In genomic region chr5:10867408-10868303, GRCh38 we compare ENCODE assay signal across 21 cellular contexts.
DNase-seq lines count a peak whose midpoint lies in the region; ATAC-seq and TF ChIP-seq lines count a peak whose summit lies in the region.
"Had no signal": no experiment of that assay in that cellular context is flagged by ENCODE, and none has a peak within 500 bp of the region (broad histone marks: within the 10 kb centered on the region; RNA-seq: fewer than 3 reads in every experiment).

No MANE protein-coding gene starts in this region.

- no peaks in the 10 kb centered on the region for H3K36me3 Mint-ChIP-seq in activated naive CD8-positive, alpha-beta T cell treated with anti-CD3 and anti-CD28 coated beads, Interleukin-2, amount 50 U/mL, for 24 hours (ENCODE audit: low read depth)
- H3K36me3 Mint-ChIP-seq: CD14-positive monocyte; CD8-positive, alpha-beta memory T cell had no signal

- H2BK12ac ChIP-seq in neuronal stem cell (ENCODE audit: low read length): no peak overlapping the region

- no peak overlapping the region for H2AFZ ChIP-seq in neuronal stem cell (ENCODE audit: low read length)

- H4K91ac ChIP-seq in neuronal stem cell (ENCODE audit: low read depth, low read length, poor library complexity): no peak overlapping the region

- no peak overlapping the region for H3K9ac ChIP-seq in neuronal stem cell (ENCODE audit: low read depth, low read length, poor library complexity)
- H3K9ac ChIP-seq: BLaER1 treated with 17β-estradiol and CSF1 and Interleukin-3, amounts not matched to agents 10 nM and 100 nM had no signal

- H3K23ac ChIP-seq in neuronal stem cell (ENCODE audit: low read depth, low read length, poor library complexity): no peak overlapping the region

- no peak overlapping the region for H2BK5ac ChIP-seq in neuronal stem cell (ENCODE audit: low read length)

- no peak for TF ChIP-seq CTCF in left lung (IDR thresholded peaks at IDR 0.05)
- no peak for TF ChIP-seq CTCF in lower lobe of right lung (IDR thresholded peaks at IDR 0.05)

- H3K36me3 ChIP-seq in left lung: no peaks in the 10 kb centered on the region
- H3K36me3 ChIP-seq in lower lobe of right lung: no peaks in the 10 kb centered on the region
- H3K36me3 ChIP-seq in neuronal stem cell (replicated peaks in 1 of 2; ENCODE audit: control insufficient read depth in 2 of 2, insufficient read depth in 2 of 2, low read length in 2 of 2): no peaks in the 10 kb centered on the region
- H3K36me3 ChIP-seq: BE2C; BLaER1 treated with 17β-estradiol and CSF1 and Interleukin-3, amounts not matched to agents 10 nM and 100 nM; HAP-1 had no signal

- intact Hi-C loops in left lung (cut with DNase I) (no loop called here), lower lobe of right lung (cut with DNase I) (no loop called here), posterior vena cava (cut with DNase I) (no loop called here)

- no peak overlapping the region for H3K4me2 ChIP-seq in neuronal stem cell (ENCODE audit: insufficient read depth, low read length, poor library complexity, severe bottlenecking)
- H3K4me2 ChIP-seq: A549 had no signal

- no peak overlapping the region for H3K14ac ChIP-seq in neuronal stem cell (ENCODE audit: low read length)

- no peaks in the 10 kb centered on the region for H3K79me1 ChIP-seq in neuronal stem cell (ENCODE audit: low read depth, low read length)

- H3K27me3 Mint-ChIP-seq in activated naive CD8-positive, alpha-beta T cell treated with anti-CD3 and anti-CD28 coated beads, Interleukin-2, amount 50 U/mL, for 24 hours: peaks cover 8% of the 10 kb centered on the region

- DNase-seq in left lung: no peak
- no peak for DNase-seq in lower lobe of right lung
- DNase-seq in neuronal stem cell (ENCODE audit: low spot score): no peak
- no peak for DNase-seq in posterior vena cava (ENCODE audit: low spot score)
- no peak for DNase-seq in activated naive CD8-positive, alpha-beta T cell treated with anti-CD3 and anti-CD28 coated beads, Interleukin-2, amount 50 U/mL, for 24 hours
- DNase-seq in DMS 273 treated with DMSO at 0.1 percent for 48 hours (lab: John Stamatoyannopoulos, UW): no peak
- DNase-seq: 8988T; ACHN; AML-193; BE2C; CD4-positive, alpha-beta T cell; CD8-positive, alpha-beta memory T cell; DMS53; DMS79 treated with DMSO at 0.1 percent for 48 hours; GF-D8; GOT3; HFFc6 had no signal

- H2BK120ac ChIP-seq in neuronal stem cell (ENCODE audit: low read depth, low read length): no peak overlapping the region

- peak overlapping the region; percentile 67 for H3K18ac ChIP-seq in neuronal stem cell (ENCODE audit: low read length)

- H3K9me3 ChIP-seq in left lung (no peaks in the 10 kb centered on the region), lower lobe of right lung (no peaks in the 10 kb centered on the region), neuronal stem cell (replicated peaks in 1 of 2; ENCODE audit: control insufficient read depth in 2 of 2, insufficient read depth in 1 of 2, low read depth in 1 of 2, low read length in 2 of 2) (no peaks in the 10 kb centered on the region)
- H3K9me3 ChIP-seq: A549; BE2C; BLaER1 treated with 17β-estradiol and CSF1 and Interleukin-3, amounts not matched to agents 10 nM and 100 nM; HAP-1 had no signal

- no peaks in the 10 kb centered on the region for H3K9me3 Mint-ChIP-seq in activated naive CD8-positive, alpha-beta T cell treated with anti-CD3 and anti-CD28 coated beads, Interleukin-2, amount 50 U/mL, for 24 hours
- H3K9me3 Mint-ChIP-seq: CD4-positive, alpha-beta T cell; CD8-positive, alpha-beta memory T cell; HFFc6 had no signal

- H2AK5ac ChIP-seq in neuronal stem cell (ENCODE audit: low read depth, low read length): peak overlapping the region; percentile 66

- no peak overlapping the region for H4K8ac ChIP-seq in neuronal stem cell (ENCODE audit: low read depth, low read length)

- H3K4me3 Mint-ChIP-seq in activated naive CD8-positive, alpha-beta T cell treated with anti-CD3 and anti-CD28 coated beads, Interleukin-2, amount 50 U/mL, for 24 hours: no peak overlapping the region
- H3K4me3 Mint-ChIP-seq: CD14-positive monocyte; CD4-positive, alpha-beta T cell; CD8-positive, alpha-beta memory T cell; HFFc6 had no signal

- no peaks in the 10 kb centered on the region for H3K4me1 ChIP-seq in left lung
- H3K4me1 ChIP-seq in lower lobe of right lung: no peaks in the 10 kb centered on the region
- no peaks in the 10 kb centered on the region for H3K4me1 ChIP-seq in neuronal stem cell (ENCODE audit: control insufficient read depth in 2 of 2, insufficient read depth in 1 of 2, low read depth in 1 of 2, low read length in 2 of 2)
- H3K4me1 ChIP-seq: A549, BE2C, HAP-1 had no signal

- peak; percentile 78 for ATAC-seq in left lung
- peak; percentile 79 to 81 for ATAC-seq in lower lobe of right lung
- ATAC-seq in activated naive CD8-positive, alpha-beta T cell treated with anti-CD3 and anti-CD28 coated beads, Interleukin-2, amount 50 U/mL, for 24 hours: no peak

- no peak overlapping the region for H3K4ac ChIP-seq in neuronal stem cell (ENCODE audit: low read length)

- H3K4me3 ChIP-seq in left lung (no peak overlapping the region), lower lobe of right lung (no peak overlapping the region), neuronal stem cell (ENCODE audit: low read length in 2 of 2) (no peak overlapping the region)
- H3K4me3 ChIP-seq: A549; BLaER1 treated with 17β-estradiol and CSF1 and Interleukin-3, amounts not matched to agents 10 nM and 100 nM; HAP-1 had no signal

- H3K27me3 ChIP-seq in left lung (no peaks in the 10 kb centered on the region), lower lobe of right lung (ENCODE audit: low read depth) (no peaks in the 10 kb centered on the region), neuronal stem cell (ENCODE audit: control insufficient read depth in 3 of 3, insufficient read depth in 3 of 3, low read depth in 1 of 3, low read length in 3 of 3) (no peaks in the 10 kb centered on the region)
- H3K27me3 ChIP-seq: BLaER1 treated with 17β-estradiol and CSF1 and Interleukin-3, amounts not matched to agents 10 nM and 100 nM had no signal

- H3K4me1 Mint-ChIP-seq in activated naive CD8-positive, alpha-beta T cell treated with anti-CD3 and anti-CD28 coated beads, Interleukin-2, amount 50 U/mL, for 24 hours: no peaks in the 10 kb centered on the region

- H3K27ac Mint-ChIP-seq in activated naive CD8-positive, alpha-beta T cell treated with anti-CD3 and anti-CD28 coated beads, Interleukin-2, amount 50 U/mL, for 24 hours: no peak overlapping the region
- H3K27ac Mint-ChIP-seq: CD4-positive, alpha-beta T cell; CD8-positive, alpha-beta memory T cell; HFFc6 had no signal

- H3K27ac ChIP-seq in left lung: peak overlapping the region; percentile 26 to 57
- peak overlapping the region; percentile 61 for H3K27ac ChIP-seq in lower lobe of right lung
- H3K27ac ChIP-seq in neuronal stem cell (replicated peaks; ENCODE audit: low read length): no peak overlapping the region
- H3K27ac ChIP-seq: A549; BLaER1 treated with 17β-estradiol and CSF1 and Interleukin-3, amounts not matched to agents 10 nM and 100 nM had no signal

- peak overlapping the region; percentile 20 for H2BK15ac ChIP-seq in neuronal stem cell (ENCODE audit: low read length)

- WGBS in neuronal stem cell (ENCODE audit: extremely low coverage in 2 of 2, insufficient read length in 2 of 2, insufficient replicate concordance in 1 of 2), 2 donors: no CpG with 5 or more reads among the region's 13 CpGs
